In genomic region chr10:23557777-23558176, GRCh38 we compare ENCODE assay signal across 19 cellular contexts.
DNase-seq lines count a peak whose midpoint lies in the region; ATAC-seq and TF ChIP-seq lines count a peak whose summit lies in the region.
"Had no signal": no experiment of that assay in that cellular context is flagged by ENCODE, and none has a peak within 500 bp of the region (broad histone marks: within the 10 kb centered on the region; RNA-seq: fewer than 3 reads in every experiment).

No MANE protein-coding gene starts in this region.

- H3K4me3 Mint-ChIP-seq in stimulated activated naive CD8-positive, alpha-beta T cell treated with anti-CD3 and anti-CD28 coated beads, Interleukin-15, Interleukin-2, amounts not matched to agents 100 ng/mL and 50 ng/mL, for 24 hours: peak overlapping the region; percentile 33
- H3K4me3 Mint-ChIP-seq in stimulated activated naive B cell treated with anti-CD40 and anti-IgM and Interleukin-4, amounts not matched to agents 10 μg/mL and 1 μg/mL and 100 μg/mL, for 72 hours: no peak overlapping the region

- DNase-seq in stimulated activated naive CD8-positive, alpha-beta T cell treated with anti-CD3 and anti-CD28 coated beads, Interleukin-15, Interleukin-2, amounts not matched to agents 100 U/mL and 50 U/mL, for 24 hours: no peak
- DNase-seq in RWPE2 (ENCODE audit: low spot score) (no peak), body of pancreas (no peak), DMS53 treated with DMSO at 0.1 percent for 48 hours (lab: John Stamatoyannopoulos, UW; ENCODE audit: unreplicated experiment) (no peak), colonic mucosa (no peak)
- no peak for DNase-seq in activated CD4-positive, alpha-beta T cell treated with anti-CD3 and anti-CD28 coated beads, Interleukin-2, amount 50 U/mL, for 1 hour
- no peak for DNase-seq in stimulated activated naive B cell treated with anti-CD40 and anti-IgM and Interleukin-4, amounts not matched to agents 10 μg/mL and 1 μg/mL and 100 μg/mL, for 72 hours
- DNase-seq: DND-41; H7; Karpas-422; NCI-H1092 treated with DMSO at 0.1 percent for 48 hours; NCI-H2081; NCI-H446 treated with DMSO at 0.1 percent for 48 hours; NK-92 treated with Interleukin-12 subunit alpha and Interleukin-12 subunit beta, amount 100 ng/mL, for 24 hours; RPMI8226; SIG-M5 had no signal

- TF ChIP-seq POLR2A in body of pancreas (IDR thresholded peaks at IDR 0.05): no peak

- TF ChIP-seq CTCF in RWPE2 (IDR thresholded peaks at IDR 0.05; ENCODE audit: poor library complexity, severe bottlenecking): no peak
- TF ChIP-seq CTCF in body of pancreas (IDR thresholded peaks at IDR 0.05): no peak
- no peak for TF ChIP-seq CTCF in colonic mucosa (IDR thresholded peaks at IDR 0.05)

- 67 to 76% methylated on average over 4 of the region's 4 CpGs for WGBS in body of pancreas, 2 donors

- ATAC-seq in stimulated activated naive CD8-positive, alpha-beta T cell treated with anti-CD3 and anti-CD28 coated beads, Interleukin-15, Interleukin-2, amounts not matched to agents 100 U/mL and 50 U/mL, for 24 hours: no peak
- ATAC-seq in RWPE2 (ENCODE audit: low read depth) (no peak), body of pancreas (no peak)
- no peak for ATAC-seq in stimulated activated naive B cell treated with anti-CD40 and anti-IgM and Interleukin-4, amounts not matched to agents 10 μg/mL and 1 μg/mL and 100 μg/mL, for 72 hours (replicated peaks)
- ATAC-seq: A549 had no signal

- peaks cover 3% of the 10 kb centered on the region for H3K36me3 Mint-ChIP-seq in stimulated activated naive CD8-positive, alpha-beta T cell treated with anti-CD3 and anti-CD28 coated beads, Interleukin-15, Interleukin-2, amounts not matched to agents 100 ng/mL and 50 ng/mL, for 24 hours (ENCODE audit: low read depth)
- peaks cover 2 to 8% of the 10 kb centered on the region in 2 donors for H3K36me3 Mint-ChIP-seq in stimulated activated naive B cell treated with anti-CD40 and anti-IgM and Interleukin-4, amounts not matched to agents 10 μg/mL and 1 μg/mL and 100 μg/mL, for 72 hours

- H3K4me1 ChIP-seq in RWPE2 (ENCODE audit: insufficient read depth, poor library complexity, severe bottlenecking): peaks cover 22% of the 10 kb centered on the region
- peaks cover 16% of the 10 kb centered on the region for H3K4me1 ChIP-seq in body of pancreas
- no peaks in the 10 kb centered on the region for H3K4me1 ChIP-seq in colonic mucosa
- H3K4me1 ChIP-seq: A549 had no signal

- peaks cover 8% of the 10 kb centered on the region for H3K9me3 Mint-ChIP-seq in stimulated activated naive CD8-positive, alpha-beta T cell treated with anti-CD3 and anti-CD28 coated beads, Interleukin-15, Interleukin-2, amounts not matched to agents 100 ng/mL and 50 ng/mL, for 24 hours
- H3K9me3 Mint-ChIP-seq in stimulated activated naive B cell treated with anti-CD40 and anti-IgM and Interleukin-4, amounts not matched to agents 10 μg/mL and 1 μg/mL and 100 μg/mL, for 72 hours: peaks cover 6 to 7% of the 10 kb centered on the region in 2 donors

- H3K36me3 ChIP-seq in RWPE2 (ENCODE audit: low read depth) (no peaks in the 10 kb centered on the region), body of pancreas (replicated peaks in 1 of 2; ENCODE audit: insufficient read depth in 1 of 2, low read depth in 2 of 2) (no peaks in the 10 kb centered on the region), colonic mucosa (no peaks in the 10 kb centered on the region)

- H3K27me3 ChIP-seq in RWPE2 (ENCODE audit: insufficient read depth, poor library complexity, severe bottlenecking): no peaks in the 10 kb centered on the region
- H3K27me3 ChIP-seq in body of pancreas: no peaks in the 10 kb centered on the region
- no peaks in the 10 kb centered on the region for H3K27me3 ChIP-seq in colonic mucosa

- peak overlapping the region; percentile 65 for H3K27ac ChIP-seq in RWPE2 (ENCODE audit: poor library complexity, severe bottlenecking)
- H3K27ac ChIP-seq in body of pancreas: peak overlapping the region in 3 of 4 donors; percentile 29 to 72 (median 56)
- H3K27ac ChIP-seq in colonic mucosa: no peak overlapping the region
- H3K27ac ChIP-seq: A549, C4-2B had no signal

- H3K27me3 Mint-ChIP-seq in stimulated activated naive CD8-positive, alpha-beta T cell treated with anti-CD3 and anti-CD28 coated beads, Interleukin-15, Interleukin-2, amounts not matched to agents 100 ng/mL and 50 ng/mL, for 24 hours: no peaks in the 10 kb centered on the region
- peaks cover 9 to 14% of the 10 kb centered on the region in 2 donors for H3K27me3 Mint-ChIP-seq in stimulated activated naive B cell treated with anti-CD40 and anti-IgM and Interleukin-4, amounts not matched to agents 10 μg/mL and 1 μg/mL and 100 μg/mL, for 72 hours

- H3K4me1 Mint-ChIP-seq in stimulated activated naive CD8-positive, alpha-beta T cell treated with anti-CD3 and anti-CD28 coated beads, Interleukin-15, Interleukin-2, amounts not matched to agents 100 ng/mL and 50 ng/mL, for 24 hours (ENCODE audit: low read depth): peaks cover 30% of the 10 kb centered on the region
- no peaks in the 10 kb centered on the region for H3K4me1 Mint-ChIP-seq in stimulated activated naive B cell treated with anti-CD40 and anti-IgM and Interleukin-4, amounts not matched to agents 10 μg/mL and 1 μg/mL and 100 μg/mL, for 72 hours

- H3K9ac ChIP-seq in colonic mucosa (ENCODE audit: low read depth in 2 of 2, low read length in 2 of 2): no peak overlapping the region

- peak overlapping the region; percentile 84 for H3K27ac Mint-ChIP-seq in stimulated activated naive CD8-positive, alpha-beta T cell treated with anti-CD3 and anti-CD28 coated beads, Interleukin-15, Interleukin-2, amounts not matched to agents 100 ng/mL and 50 ng/mL, for 24 hours
- no peak overlapping the region for H3K27ac Mint-ChIP-seq in stimulated activated naive B cell treated with anti-CD40 and anti-IgM and Interleukin-4, amounts not matched to agents 10 μg/mL and 1 μg/mL and 100 μg/mL, for 72 hours

- H3K4me3 ChIP-seq in RWPE2 (ENCODE audit: severe bottlenecking) (no peak overlapping the region), body of pancreas (no peak overlapping the region), colonic mucosa (no peak overlapping the region)
- H3K4me3 ChIP-seq: A549 had no signal

- intact Hi-C loops in body of pancreas (cut with DNase I) (no loop called here), colonic mucosa (cut with DNase I) (no loop called here)

- H3K9me3 ChIP-seq in RWPE2 (ENCODE audit: severe bottlenecking) (no peaks in the 10 kb centered on the region), body of pancreas (no peaks in the 10 kb centered on the region), colonic mucosa (no peaks in the 10 kb centered on the region)
